Comparison of ENCODE assay signal across 19 cellular contexts in the genomic region with DNA sequence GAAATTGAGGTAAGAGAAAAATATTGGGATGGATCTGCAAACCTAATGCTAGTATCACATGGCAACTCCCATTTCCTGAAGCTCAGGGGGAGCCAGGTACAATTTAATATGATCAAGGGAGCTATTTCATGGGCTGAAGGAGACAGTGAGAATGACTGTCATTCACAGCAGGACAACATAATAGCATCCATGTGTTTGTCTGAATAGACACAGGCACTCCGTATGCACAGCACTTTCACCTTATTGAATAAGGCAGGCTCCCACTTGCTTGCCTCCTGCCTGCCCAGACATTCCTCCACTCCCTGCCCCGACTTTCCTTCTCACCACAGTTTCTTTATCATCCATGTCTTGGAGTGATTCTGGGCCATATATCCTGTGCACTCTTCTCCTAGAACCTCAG.
"Had no signal": no experiment of that assay in that cellular context is flagged by ENCODE, and none has a peak within 500 bp of the region (broad histone marks: within the 10 kb centered on the region; RNA-seq: fewer than 3 reads in every experiment).

No MANE protein-coding gene starts in this region.

- H3K4me3 ChIP-seq: MG63, SJSA1 had no signal

- DNase-seq: activated CD4-positive, alpha-beta T cell treated with anti-CD3 and anti-CD28 coated beads for 48 hours; activated CD4-positive, alpha-beta T cell treated with anti-CD3 and anti-CD28 coated beads, Interleukin-2, amount 50 U/mL, for 4 hours; activated CD8-positive, alpha-beta memory T cell treated with anti-CD3 and anti-CD28 coated beads, Interleukin-2, amount 50 U/mL, for 48 hours; activated CD8-positive, alpha-beta T cell treated with anti-CD3 and anti-CD28 coated beads, Interleukin-2, amount 10 ng/mL, durations not matched to agents 7 days and 5 days; activated effector memory CD4-positive, alpha-beta T cell treated with Interleukin-2 at 50 U/mL for 16 hours; activated naive CD4-positive, alpha-beta T cell; activated T-cell treated with anti-CD3 and anti-CD28 coated beads, Interleukin-2, amount 50 U/mL, for 1 hour; aorta; MG63; MV-4-11; NCI-H1105; NCI-H1436; NCI-H187 treated with DMSO at 0.1 percent for 48 hours; NCI-H2081 treated with DMSO at 0.1 percent for 48 hours; NCI-H446 treated with DMSO at 0.1 percent for 48 hours; NCI-H524 treated with DMSO at 0.1 percent for 48 hours; PC-3; SHP77 had no signal

- H3K27me3 ChIP-seq: MG63, SJSA1 had no signal

- H3K36me3 ChIP-seq: MG63, SJSA1 had no signal

- H3K27ac ChIP-seq: SJSA1 had no signal
